Comparison of ENCODE assay signal across 8 cellular contexts in genomic region chr10:34148258-34148657, GRCh38.
"Had no signal": no experiment of that assay in that cellular context is flagged by ENCODE, and none has a peak within 500 bp of the region (broad histone marks: within the 10 kb centered on the region; RNA-seq: fewer than 3 reads in every experiment).

No MANE protein-coding gene starts in this region.

- H3K27me3 Mint-ChIP-seq: IgD-negative memory B cell had no signal

- H3K27ac ChIP-seq: HL-60 had no signal

- H3K4me1 Mint-ChIP-seq: IgD-negative memory B cell had no signal

- DNase-seq: IMR-90, KBM-7, KG1 had no signal

- H3K4me3 Mint-ChIP-seq: IgD-negative memory B cell had no signal

- FAIRE-seq: HepG2, HTR-8/SVneo, K562 had no signal

- H3K36me3 Mint-ChIP-seq: IgD-negative memory B cell had no signal

- H3K4me3 ChIP-seq: K562 had no signal

- ATAC-seq: HepG2, K562 had no signal
